ENCODE assay signal across 16 cellular contexts in genomic region chr17:57432507-57433277, GRCh38.
DNase-seq lines count a peak whose midpoint lies in the region; ATAC-seq and TF ChIP-seq lines count a peak whose summit lies in the region.
"Had no signal": no experiment of that assay in that cellular context is flagged by ENCODE, and none has a peak within 500 bp of the region (broad histone marks: within the 10 kb centered on the region; RNA-seq: fewer than 3 reads in every experiment).

No MANE protein-coding gene starts in this region.

- H3K27ac ChIP-seq in BLaER1 treated with 17β-estradiol and CSF1 and Interleukin-3, amounts not matched to agents 10 nM and 100 nM: peak overlapping the region in 7 of 11 experiments; percentile 4 to 56 (median 30); a peak in 8 of 22 replicates
- peak overlapping the region; percentile 80 for H3K27ac ChIP-seq in mesodermal cell (ENCODE audit: low read depth, low read length, severe bottlenecking)
- H3K27ac ChIP-seq: colonic mucosa, thoracic aorta had no signal

- peak overlapping the region; percentile 14 to 91 (median 50); a peak in 20 of 22 replicates for H3K4me2 ChIP-seq in BLaER1 treated with 17β-estradiol and CSF1 and Interleukin-3, amounts not matched to agents 10 nM and 100 nM

- ATAC-seq in WTC11 (peak; percentile 71), left colon (no peak), GM18511 (IDR thresholded peaks at IDR 0.05; ENCODE audit: unreplicated experiment) (no peak), GM19328 (IDR thresholded peaks at IDR 0.05; ENCODE audit: unreplicated experiment) (no peak)

- no peaks in the 10 kb centered on the region for H3K9me3 ChIP-seq in BLaER1 treated with 17β-estradiol and CSF1 and Interleukin-3, amounts not matched to agents 10 nM and 100 nM (replicated peaks in 1 of 11)
- H3K9me3 ChIP-seq in mesodermal cell (ENCODE audit: control insufficient read depth, low read length): no peaks in the 10 kb centered on the region
- H3K9me3 ChIP-seq: colonic mucosa, thoracic aorta had no signal

- H3K4me1 ChIP-seq in BLaER1 treated with 17β-estradiol and CSF1 and Interleukin-3, amounts not matched to agents 10 nM and 100 nM: peaks cover 8 to 99% (median 83%) of the 10 kb centered on the region in 10 experiments; a peak in 19 of 20 replicates
- peaks cover 25% of the 10 kb centered on the region for H3K4me1 ChIP-seq in mesodermal cell (ENCODE audit: control insufficient read depth, insufficient read depth, low read length, poor library complexity, severe bottlenecking)
- H3K4me1 ChIP-seq: colonic mucosa had no signal

- intact Hi-C loops in left colon (cut with DNase I, micrococcal nuclease): no loop called here

- H3K27me3 Mint-ChIP-seq in WTC11 (ENCODE audit: low read depth): no peaks in the 10 kb centered on the region

- peaks cover 0 to 77% (median 7%) of the 10 kb centered on the region in 11 experiments; a peak in 12 of 22 replicates for H3K36me3 ChIP-seq in BLaER1 treated with 17β-estradiol and CSF1 and Interleukin-3, amounts not matched to agents 10 nM and 100 nM
- H3K36me3 ChIP-seq in mesodermal cell (ENCODE audit: control insufficient read depth, insufficient read depth, low read length): peaks cover 34% of the 10 kb centered on the region
- H3K36me3 ChIP-seq: colonic mucosa, thoracic aorta had no signal

- DNase-seq in ELF-1 (ENCODE audit: low read depth, low spot score) (peak; percentile 65), WTC11 (ENCODE audit: low spot score) (no peak), left colon (no peak)
- DNase-seq: activated effector memory CD4-positive, alpha-beta T cell treated with anti-CD3 and anti-CD28 coated beads, Interleukin-2, amount 50 U/mL, for 16 hours; C1 segment of cervical spinal cord; colonic mucosa; KBM-7; mammary epithelial cell; NCI-H1105 treated with DMSO at 0.1 percent for 48 hours; NCI-H2171; stimulated activated CD4-positive, alpha-beta T cell treated with anti-CD3 and anti-CD28 coated beads, Interleukin-4, amount 100 ng/mL, for 1 hour had no signal

- H3K4me3 ChIP-seq in BLaER1 treated with 17β-estradiol and CSF1 and Interleukin-3, amounts not matched to agents 10 nM and 100 nM: no peak overlapping the region; a peak in 1 of 20 replicates
- no peak overlapping the region for H3K4me3 ChIP-seq in mesodermal cell (ENCODE audit: extremely low read depth, insufficient read depth, low read length, poor library complexity, severe bottlenecking)
- H3K4me3 ChIP-seq: colonic mucosa, thoracic aorta had no signal

- CTCF ChIA-PET in WTC11 (lab: Charles Lee): interaction anchor here (0.8 to 2.0 kb wide), 8 partner anchors 9 to 190 kb away, joined by 3 to 6 read pairs (median 4); no protein-coding TSS in a partner anchor

- H3K36me3 Mint-ChIP-seq in WTC11: no peaks in the 10 kb centered on the region

- H3K27me3 ChIP-seq in BLaER1 treated with 17β-estradiol and CSF1 and Interleukin-3, amounts not matched to agents 10 nM and 100 nM: no peaks in the 10 kb centered on the region
- H3K27me3 ChIP-seq: colonic mucosa had no signal

- H3K4me3 Mint-ChIP-seq in WTC11: no peak overlapping the region

- no peak for TF ChIP-seq CTCF in WTC11 (IDR thresholded peaks at IDR 0.05)

- H3K4me1 Mint-ChIP-seq in WTC11: peaks cover 37% of the 10 kb centered on the region

- POLR2A ChIA-PET in WTC11 (lab: Charles Lee): no interaction called here

- WGBS in mesodermal cell (ENCODE audit: insufficient coverage in 2 of 2), 2 experiments: 76 to 77% methylated on average over 19 of the region's 19 CpGs

- peaks cover 0 to 66% (median 0%) of the 10 kb centered on the region in 11 experiments; a peak in 4 of 22 replicates for H4K20me1 ChIP-seq in BLaER1 treated with 17β-estradiol and CSF1 and Interleukin-3, amounts not matched to agents 10 nM and 100 nM

- H3K9me3 Mint-ChIP-seq in WTC11: no peaks in the 10 kb centered on the region

- H3K9ac ChIP-seq in BLaER1 treated with 17β-estradiol and CSF1 and Interleukin-3, amounts not matched to agents 10 nM and 100 nM: 0 out of 22 replicates have a peak overlapping the region, but pooled peaks of 2 of the 11 experiments have one; percentile 6 to 9

- peak overlapping the region; percentile 69 for H3K27ac Mint-ChIP-seq in WTC11

TF ChIP-seq in WTC11, 78 proteins besides CTCF, POLR2A, EP300 and RAD21 (continues in another document):
- TF ChIP-seq NFYB (CRISPR knock-in tag; conservative IDR thresholded peaks at IDR 0.05; ENCODE audit: low read depth) (no peak), CREB1 (CRISPR knock-in tag; IDR thresholded peaks at IDR 0.05) (no peak), GRHL2 (CRISPR knock-in tag; IDR thresholded peaks at IDR 0.05; ENCODE audit: insufficient replicate concordance, severe bottlenecking) (no peak), HMGXB4 (CRISPR knock-in tag; IDR thresholded peaks at IDR 0.05) (no peak), ZBTB43 (CRISPR knock-in tag; IDR thresholded peaks at IDR 0.05) (no peak), ATF1 (CRISPR knock-in tag; IDR thresholded peaks at IDR 0.05) (no peak), MAX (CRISPR knock-in tag; IDR thresholded peaks at IDR 0.05) (no peak), FOXP4 (CRISPR knock-in tag; IDR thresholded peaks at IDR 0.05) (no peak), TEAD4 (CRISPR knock-in tag; IDR thresholded peaks at IDR 0.05) (no peak), ZSCAN18 (CRISPR knock-in tag; IDR thresholded peaks at IDR 0.05) (no peak), CREM (CRISPR knock-in tag; IDR thresholded peaks at IDR 0.05) (no peak), NR1H2 (CRISPR knock-in tag; IDR thresholded peaks at IDR 0.05) (no peak), PRRX2 (CRISPR knock-in tag; IDR thresholded peaks at IDR 0.05) (no peak), ZBTB21 (CRISPR knock-in tag; IDR thresholded peaks at IDR 0.05; ENCODE audit: borderline replicate concordance) (no peak)
- TF ChIP-seq, protein P1, sequence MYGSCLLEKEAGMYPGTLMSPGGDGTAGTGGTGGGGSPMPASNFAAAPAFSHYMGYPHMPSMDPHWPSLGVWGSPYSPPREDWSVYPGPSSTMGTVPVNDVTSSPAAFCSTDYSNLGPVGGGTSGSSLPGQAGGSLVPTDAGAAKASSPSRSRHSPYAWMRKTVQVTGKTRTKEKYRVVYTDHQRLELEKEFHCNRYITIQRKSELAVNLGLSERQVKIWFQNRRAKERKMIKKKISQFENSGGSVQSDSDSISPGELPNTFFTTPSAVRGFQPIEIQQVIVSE (CRISPR knock-in tag; IDR thresholded peaks at IDR 0.05; ENCODE audit: borderline replicate concordance): no peak
